In genomic region chr16:51237207-51237606, GRCh38 we compare ENCODE assay signal across 23 cellular contexts.
"Had no signal": no experiment of that assay in that cellular context is flagged by ENCODE, and none has a peak within 500 bp of the region (broad histone marks: within the 10 kb centered on the region; RNA-seq: fewer than 3 reads in every experiment).

No MANE protein-coding gene starts in this region.

- H3K4me3 ChIP-seq: body of pancreas, gastroesophageal sphincter, lung, suprapubic skin, upper lobe of left lung had no signal

- ATAC-seq: activated T-cell treated with anti-CD3 and anti-CD28 coated beads, Interleukin-2, amount 50 U/mL, for 72 hours; body of pancreas; gastroesophageal sphincter; right cardiac atrium had no signal

- H3K4me1 Mint-ChIP-seq: activated CD4-positive, alpha-beta T cell treated with anti-CD3 and anti-CD28 coated beads, Interleukin-2, amount 10 ng/mL, durations not matched to agents 24 days and 14 days; naive B cell had no signal

- DNase-seq: activated CD4-positive, alpha-beta T cell treated with anti-CD3 and anti-CD28 coated beads, Interleukin-2, amount 10 ng/mL, durations not matched to agents 24 days and 14 days; activated CD4-positive, CD25-positive, alpha-beta regulatory T cell; activated CD8-positive, alpha-beta memory T cell treated with anti-CD3 and anti-CD28 coated beads, Interleukin-2, amount 50 U/mL, for 48 hours; activated gamma-delta T cell; activated T-cell treated with anti-CD3 and anti-CD28 coated beads, Interleukin-2, amount 50 U/mL, for 72 hours; amniotic stem cell; body of pancreas; central memory CD4-positive, alpha-beta T cell; cortex of kidney; effector memory CD4-positive, alpha-beta T cell; left colon; naive B cell; right cardiac atrium; small intestine; stimulated activated CD4-positive, alpha-beta T cell treated with anti-CD3 and anti-CD28 coated beads, Interleukin-4, amount 100 ng/mL, for 24 hours; stimulated activated CD8-positive, alpha-beta memory T cell treated with anti-CD3 and anti-CD28 coated beads, Interleukin-4, amount 100 ng/mL, for 48 hours; stimulated activated naive CD4-positive, alpha-beta T cell treated with Interleukin-2 at 50 U/mL for 16 hours; upper lobe of left lung had no signal

- H3K36me3 Mint-ChIP-seq: activated naive CD8-positive, alpha-beta T cell had no signal

- H3K27ac ChIP-seq: body of pancreas, epithelial cell of prostate, gastroesophageal sphincter, suprapubic skin, upper lobe of left lung had no signal

- H3K27me3 ChIP-seq: suprapubic skin, upper lobe of left lung had no signal

- H3K27ac Mint-ChIP-seq: activated CD4-positive, alpha-beta T cell treated with anti-CD3 and anti-CD28 coated beads, Interleukin-2, amount 10 ng/mL, durations not matched to agents 24 days and 14 days; activated naive CD8-positive, alpha-beta T cell; activated T-cell treated with anti-CD3 and anti-CD28 coated beads, Interleukin-2, amount 50 U/mL, for 72 hours; naive B cell had no signal

- H3K4me1 ChIP-seq: body of pancreas, gastroesophageal sphincter, suprapubic skin, upper lobe of left lung had no signal

- H3K4me3 Mint-ChIP-seq: activated CD4-positive, alpha-beta T cell treated with anti-CD3 and anti-CD28 coated beads, Interleukin-2, amount 10 ng/mL, durations not matched to agents 24 days and 14 days; activated naive CD8-positive, alpha-beta T cell; activated T-cell treated with anti-CD3 and anti-CD28 coated beads, Interleukin-2, amount 50 U/mL, for 72 hours; naive B cell had no signal

- H3K27me3 Mint-ChIP-seq: activated CD4-positive, alpha-beta T cell treated with anti-CD3 and anti-CD28 coated beads, Interleukin-2, amount 10 ng/mL, durations not matched to agents 24 days and 14 days had no signal

- H3K36me3 ChIP-seq: gastroesophageal sphincter, suprapubic skin, upper lobe of left lung had no signal
